29 cellular contexts compared by ENCODE assay signal in the genomic region with DNA sequence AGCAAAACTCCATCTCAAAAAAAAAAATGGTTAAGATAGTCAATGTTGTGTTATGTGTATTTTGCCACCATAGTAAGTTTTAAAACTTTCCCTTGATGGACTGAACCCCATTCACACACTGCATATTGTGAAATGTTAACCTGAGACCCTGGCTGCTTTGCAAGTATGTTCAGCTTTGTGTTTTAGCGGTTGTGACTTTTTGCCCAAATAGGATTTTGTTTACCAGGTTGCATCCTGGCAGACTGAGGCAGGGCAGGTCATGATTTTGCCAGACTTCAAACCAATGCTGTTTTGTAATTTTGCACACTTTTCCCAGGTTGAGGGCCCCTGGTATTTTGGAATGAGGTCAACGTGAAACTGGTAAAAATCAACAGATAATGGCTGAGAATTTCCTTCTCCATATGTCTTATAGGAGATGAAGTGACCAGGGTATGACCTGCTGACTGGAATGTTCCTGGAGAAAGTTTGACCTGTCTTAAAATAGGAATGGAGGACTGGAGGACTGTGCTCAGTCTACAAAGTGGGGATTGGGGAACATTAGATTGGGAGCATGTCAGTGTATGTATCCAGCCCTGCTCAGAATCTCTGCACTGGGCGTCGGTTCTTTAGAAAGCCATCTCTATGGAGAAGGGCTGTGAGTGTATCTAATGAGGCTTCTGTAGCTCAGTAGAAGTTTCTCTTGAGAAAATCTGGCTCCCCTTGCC.
"Had no signal": no experiment of that assay in that cellular context is flagged by ENCODE, and none has a peak within 500 bp of the region (broad histone marks: within the 10 kb centered on the region; RNA-seq: fewer than 3 reads in every experiment).

No MANE protein-coding gene starts in this region.

- H3K4me1 Mint-ChIP-seq: naive B cell; naive thymus-derived CD8-positive, alpha-beta T cell; stimulated activated memory B cell treated with anti-CD40 and anti-IgM and Interleukin-4, amounts not matched to agents 10 μg/mL and 1 μg/mL and 100 μg/mL, for 72 hours; stimulated activated naive CD8-positive, alpha-beta T cell treated with anti-CD3 and anti-CD28 coated beads, Interleukin-15, amount 100 ng/mL, for 72 hours had no signal

- H3K4me3 ChIP-seq: neural progenitor cell, pancreas, prostate gland, skin epidermis, smooth muscle cell, spleen, suprapubic skin, testis, tibial artery, transverse colon, upper lobe of right lung, uterus had no signal

- H3K9me3 ChIP-seq: pancreas, prostate gland, spleen, suprapubic skin, testis, tibial artery, transverse colon, upper lobe of right lung, uterus had no signal

- H3K27ac ChIP-seq: neural progenitor cell, pancreas, prostate gland, skin epidermis, spleen, suprapubic skin, testis, tibial artery, transverse colon, upper lobe of right lung, uterus had no signal

- DNase-seq: naive B cell; naive thymus-derived CD8-positive, alpha-beta T cell; occipital lobe; pancreas; right cardiac atrium; spleen; stimulated activated CD4-positive, alpha-beta T cell treated with anti-CD3 and anti-CD28 coated beads, Interleukin-12 subunit alpha, Interleukin-12 subunit beta, amount 100 ng/mL, for 4 hours; stimulated activated CD4-positive, alpha-beta T cell treated with anti-CD3 and anti-CD28 coated beads, Interleukin-1b, Interleukin-23, amount 100 ng/mL, for 48 hours; stimulated activated CD4-positive, alpha-beta T cell treated with anti-CD3 and anti-CD28 coated beads, Interleukin-4, amount 100 ng/mL, for 1 hour; stimulated activated CD4-positive, alpha-beta T cell treated with anti-CD3 and anti-CD28 coated beads, Interleukin-4, amount 100 ng/mL, for 4 hours; stimulated activated CD8-positive, alpha-beta memory T cell treated with anti-CD3 and anti-CD28 coated beads, Interleukin-4, amount 100 ng/mL, for 48 hours; stimulated activated naive CD4-positive, alpha-beta T cell; stimulated activated naive CD8-positive, alpha-beta T cell treated with anti-CD3 and anti-CD28 coated beads, Interleukin-15, amount 100 ng/mL, for 72 hours; stimulated activated naive CD8-positive, alpha-beta T cell treated with anti-CD3 and anti-CD28 coated beads, Interleukin-15, Interleukin-2, amounts not matched to agents 100 U/mL and 50 U/mL, for 24 hours; substantia nigra; testis; tibial artery; transverse colon; upper lobe of right lung; uterus had no signal

- H3K4me2 ChIP-seq: neural progenitor cell, smooth muscle cell had no signal

- ATAC-seq: naive thymus-derived CD8-positive, alpha-beta T cell; natural killer cell treated with Interleukin-12 subunit alpha and Interleukin-12 subunit beta and Interleukin-15 and Interleukin-18, amount 100 ng/mL, for 72 hours; pancreas; right cardiac atrium; sciatic nerve; stimulated activated memory B cell treated with anti-CD40 and anti-IgM and Interleukin-4, amounts not matched to agents 10 μg/mL and 1 μg/mL and 100 μg/mL, for 72 hours; stimulated activated naive CD8-positive, alpha-beta T cell treated with anti-CD3 and anti-CD28 coated beads, Interleukin-15, amount 100 ng/mL, for 72 hours; stimulated activated naive CD8-positive, alpha-beta T cell treated with anti-CD3 and anti-CD28 coated beads, Interleukin-15, Interleukin-2, amounts not matched to agents 100 U/mL and 50 U/mL, for 24 hours; upper lobe of right lung had no signal

- H3K27me3 Mint-ChIP-seq: stimulated activated memory B cell treated with anti-CD40 and anti-IgM and Interleukin-4, amounts not matched to agents 10 μg/mL and 1 μg/mL and 100 μg/mL, for 72 hours; stimulated activated naive CD8-positive, alpha-beta T cell treated with anti-CD3 and anti-CD28 coated beads, Interleukin-15, amount 100 ng/mL, for 72 hours; type B pancreatic cell had no signal

- FAIRE-seq: pancreas had no signal

- H3K36me3 Mint-ChIP-seq: naive B cell; naive thymus-derived CD8-positive, alpha-beta T cell; natural killer cell treated with Interleukin-12 subunit alpha and Interleukin-12 subunit beta and Interleukin-15 and Interleukin-18, amount 100 ng/mL, for 72 hours; stimulated activated memory B cell treated with anti-CD40 and anti-IgM and Interleukin-4, amounts not matched to agents 10 μg/mL and 1 μg/mL and 100 μg/mL, for 72 hours; type B pancreatic cell had no signal

- H3K27ac Mint-ChIP-seq: naive thymus-derived CD8-positive, alpha-beta T cell; natural killer cell treated with Interleukin-12 subunit alpha and Interleukin-12 subunit beta and Interleukin-15 and Interleukin-18, amount 100 ng/mL, for 72 hours; neural progenitor cell; stimulated activated memory B cell treated with anti-CD40 and anti-IgM and Interleukin-4, amounts not matched to agents 10 μg/mL and 1 μg/mL and 100 μg/mL, for 72 hours; stimulated activated naive CD8-positive, alpha-beta T cell treated with anti-CD3 and anti-CD28 coated beads, Interleukin-15, amount 100 ng/mL, for 72 hours; type B pancreatic cell had no signal

- H3K4me3 Mint-ChIP-seq: naive B cell; naive thymus-derived CD8-positive, alpha-beta T cell; natural killer cell treated with Interleukin-12 subunit alpha and Interleukin-12 subunit beta and Interleukin-15 and Interleukin-18, amount 100 ng/mL, for 72 hours; neural progenitor cell; stimulated activated memory B cell treated with anti-CD40 and anti-IgM and Interleukin-4, amounts not matched to agents 10 μg/mL and 1 μg/mL and 100 μg/mL, for 72 hours; stimulated activated naive CD8-positive, alpha-beta T cell treated with anti-CD3 and anti-CD28 coated beads, Interleukin-15, amount 100 ng/mL, for 72 hours; type B pancreatic cell had no signal

- H3K9me3 Mint-ChIP-seq: naive thymus-derived CD8-positive, alpha-beta T cell; natural killer cell treated with Interleukin-12 subunit alpha and Interleukin-12 subunit beta and Interleukin-15 and Interleukin-18, amount 100 ng/mL, for 72 hours; stimulated activated memory B cell treated with anti-CD40 and anti-IgM and Interleukin-4, amounts not matched to agents 10 μg/mL and 1 μg/mL and 100 μg/mL, for 72 hours; stimulated activated naive CD8-positive, alpha-beta T cell treated with anti-CD3 and anti-CD28 coated beads, Interleukin-15, amount 100 ng/mL, for 72 hours had no signal

- H3K4me1 ChIP-seq: pancreas, prostate gland, spleen, suprapubic skin, testis, tibial artery, transverse colon, upper lobe of right lung, uterus had no signal
